23 cellular contexts compared by ENCODE assay signal in the genomic region with DNA sequence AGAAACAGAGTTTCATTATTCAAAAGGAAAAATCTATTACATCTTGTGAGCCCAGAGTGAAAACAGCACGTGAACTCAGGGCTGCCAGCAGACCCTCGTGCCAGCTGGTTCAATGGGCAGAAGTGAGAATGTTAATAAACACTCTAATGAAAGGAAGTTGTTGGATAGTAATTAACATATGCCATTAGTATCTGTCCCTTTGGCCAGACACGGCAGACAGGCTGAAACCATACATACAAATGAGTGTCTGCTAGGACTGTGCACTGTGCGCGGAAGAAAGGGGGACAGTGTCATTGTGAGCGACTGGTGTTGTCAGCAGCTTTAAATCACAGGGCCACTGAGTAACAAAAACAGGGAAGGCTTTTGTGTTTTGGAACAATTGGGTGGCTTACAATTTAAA.
A peak's percentile ranks its signal among the peaks of the same experiment; 100 is the strongest.
DNase-seq lines count a peak whose midpoint lies in the region; ATAC-seq and TF ChIP-seq lines count a peak whose summit lies in the region.
"Had no signal": no experiment of that assay in that cellular context is flagged by ENCODE, and none has a peak within 500 bp of the region (broad histone marks: within the 10 kb centered on the region; RNA-seq: fewer than 3 reads in every experiment).

No MANE protein-coding gene starts in this region.

- H3K36me3 Mint-ChIP-seq in endodermal cell (ENCODE audit: low read depth) = no peaks in the 10 kb centered on the region
- no peaks in the 10 kb centered on the region for H3K36me3 Mint-ChIP-seq in neural crest cell (ENCODE audit: low read depth)
- H3K36me3 Mint-ChIP-seq: activated naive CD8-positive, alpha-beta T cell treated with anti-CD3 and anti-CD28 coated beads for 36 hours; T-cell had no signal

- peaks cover 5% of the 10 kb centered on the region for H3K27me3 Mint-ChIP-seq in endodermal cell (ENCODE audit: insufficient read depth)
- peaks cover 2% of the 10 kb centered on the region for H3K27me3 Mint-ChIP-seq in neural crest cell (ENCODE audit: low read depth)
- H3K27me3 Mint-ChIP-seq: activated naive CD8-positive, alpha-beta T cell treated with anti-CD3 and anti-CD28 coated beads for 36 hours had no signal

- ATAC-seq in GM18519 (IDR thresholded peaks at IDR 0.05; ENCODE audit: low FRiP score, unreplicated experiment) = no peak
- ATAC-seq: activated CD8-positive, alpha-beta T cell treated with anti-CD3 and anti-CD28 coated beads for 36 hours; esophagus mucosa; lower lobe of right lung; T-cell had no signal

- H3K4me3 Mint-ChIP-seq in endodermal cell (no peak overlapping the region), neural crest cell (peak overlapping the region; percentile 3)
- H3K4me3 Mint-ChIP-seq: activated CD8-positive, alpha-beta T cell treated with anti-CD3 and anti-CD28 coated beads for 36 hours; activated naive CD8-positive, alpha-beta T cell treated with anti-CD3 and anti-CD28 coated beads for 36 hours; T-cell had no signal

- H3K27me3 ChIP-seq in endodermal cell (ENCODE audit: control insufficient read depth, insufficient read depth, low read length, poor library complexity, severe bottlenecking) (no peaks in the 10 kb centered on the region), Peyer's patch (no peaks in the 10 kb centered on the region)
- H3K27me3 ChIP-seq: SJSA1, suprapubic skin had no signal

- TF ChIP-seq CTCF in endodermal cell (conservative IDR thresholded peaks at IDR 0.05) (no peak), neural crest cell (conservative IDR thresholded peaks at IDR 0.05) (no peak), Peyer's patch (IDR thresholded peaks at IDR 0.05) (no peak)

- H3K4me3 ChIP-seq in endodermal cell (ENCODE audit: low read length) (no peak overlapping the region), Peyer's patch (no peak overlapping the region)
- H3K4me3 ChIP-seq: lower lobe of right lung, SJSA1, suprapubic skin had no signal

- H3K4me1 Mint-ChIP-seq in endodermal cell (peaks cover 3% of the 10 kb centered on the region), neural crest cell (peaks cover 19% of the 10 kb centered on the region)
- H3K4me1 Mint-ChIP-seq: activated naive CD8-positive, alpha-beta T cell treated with anti-CD3 and anti-CD28 coated beads for 36 hours; T-cell had no signal

- H3K27ac ChIP-seq in endodermal cell (ENCODE audit: low read depth, low read length) (peak overlapping the region; percentile 62), substantia nigra (ENCODE audit: low read depth, low read length, poor library complexity, severe bottlenecking) (peak overlapping the region; percentile 38), Peyer's patch (no peak overlapping the region)
- H3K27ac ChIP-seq: C4-2B, lower lobe of right lung, SJSA1, suprapubic skin had no signal

- TF ChIP-seq POLR2A in Peyer's patch (IDR thresholded peaks at IDR 0.05) = no peak

- WGBS in endodermal cell (ENCODE audit: insufficient coverage in 1 of 2, insufficient read length in 1 of 2), 2 experiments = 85 to 93% methylated on average over 5 to 6 of the region's 6 CpGs

- H3K4me1 ChIP-seq in endodermal cell (ENCODE audit: control insufficient read depth, insufficient read depth, low read length) (no peaks in the 10 kb centered on the region), Peyer's patch (no peaks in the 10 kb centered on the region)
- H3K4me1 ChIP-seq: lower lobe of right lung, SJSA1, suprapubic skin had no signal

- DNase-seq in NCI-H69 (lab: John Stamatoyannopoulos, UW) = peak; percentile 13
- DNase-seq in endodermal cell = no peak
- no peak for DNase-seq in neural crest cell (ENCODE audit: low read depth, low spot score)
- peak in 44 of 49 donors; percentile 1 to 77 (median 30) for DNase-seq in substantia nigra (lab: John Stamatoyannopoulos, UW)
- DNase-seq in NCI-H446 treated with DMSO at 0.1 percent for 48 hours (lab: John Stamatoyannopoulos, UW) = no peak
- DNase-seq in Peyer's patch = no peak
- DNase-seq: activated CD8-positive, alpha-beta T cell treated with anti-CD3 and anti-CD28 coated beads for 36 hours; activated effector memory CD4-positive, alpha-beta T cell treated with Interleukin-2 at 50 U/mL for 16 hours; activated naive CD8-positive, alpha-beta T cell treated with anti-CD3 and anti-CD28 coated beads for 36 hours; activated T-cell treated with anti-CD3 and anti-CD28 coated beads for 4 hours; effector CD8-positive, alpha-beta T cell; foreskin melanocyte; IMR-90; lower lobe of right lung; NCI-H1092 treated with DMSO at 0.1 percent for 48 hours; NCI-H2029; NCI-H226; T-cell had no signal

- H3K9me3 Mint-ChIP-seq in endodermal cell (no peaks in the 10 kb centered on the region), neural crest cell (peaks cover 2% of the 10 kb centered on the region)
- H3K9me3 Mint-ChIP-seq: activated CD8-positive, alpha-beta T cell treated with anti-CD3 and anti-CD28 coated beads for 36 hours; activated naive CD8-positive, alpha-beta T cell treated with anti-CD3 and anti-CD28 coated beads for 36 hours; T-cell had no signal

- no peak overlapping the region for H3K9ac ChIP-seq in endodermal cell (ENCODE audit: extremely low read depth, low read length, poor library complexity, severe bottlenecking)

- no peaks in the 10 kb centered on the region for H3K9me3 ChIP-seq in endodermal cell (ENCODE audit: control insufficient read depth, low read length)
- no peaks in the 10 kb centered on the region for H3K9me3 ChIP-seq in Peyer's patch
- H3K9me3 ChIP-seq: lower lobe of right lung, SJSA1, suprapubic skin had no signal

- H3K27ac Mint-ChIP-seq in endodermal cell (no peak overlapping the region), neural crest cell (ENCODE audit: unreplicated experiment) (peak overlapping the region; percentile 9)
- H3K27ac Mint-ChIP-seq: activated CD8-positive, alpha-beta T cell treated with anti-CD3 and anti-CD28 coated beads for 36 hours; activated naive CD8-positive, alpha-beta T cell treated with anti-CD3 and anti-CD28 coated beads for 36 hours; T-cell had no signal

- H3K36me3 ChIP-seq in endodermal cell (ENCODE audit: control insufficient read depth, insufficient read depth, low read length) (no peaks in the 10 kb centered on the region), Peyer's patch (no peaks in the 10 kb centered on the region)
- H3K36me3 ChIP-seq: lower lobe of right lung, SJSA1, suprapubic skin had no signal

Comparison
In these comparisons a context has a peak if more than half of its experiments do, and no peak if none do; other contexts are left out.
1. DNase-seq: peak in NCI-H69 (single experiment) and substantia nigra (44 of 49); none in endodermal cell (single experiment), neural crest cell (single experiment), NCI-H446 treated with DMSO at 0.1 percent for 48 hours (single experiment) and Peyer's patch (0 of 3).
2. H3K27ac ChIP-seq: peak in endodermal cell (single experiment) and substantia nigra (single experiment); none in Peyer's patch (0 of 4).